10 cellular contexts compared by ENCODE assay signal in the genomic region with DNA sequence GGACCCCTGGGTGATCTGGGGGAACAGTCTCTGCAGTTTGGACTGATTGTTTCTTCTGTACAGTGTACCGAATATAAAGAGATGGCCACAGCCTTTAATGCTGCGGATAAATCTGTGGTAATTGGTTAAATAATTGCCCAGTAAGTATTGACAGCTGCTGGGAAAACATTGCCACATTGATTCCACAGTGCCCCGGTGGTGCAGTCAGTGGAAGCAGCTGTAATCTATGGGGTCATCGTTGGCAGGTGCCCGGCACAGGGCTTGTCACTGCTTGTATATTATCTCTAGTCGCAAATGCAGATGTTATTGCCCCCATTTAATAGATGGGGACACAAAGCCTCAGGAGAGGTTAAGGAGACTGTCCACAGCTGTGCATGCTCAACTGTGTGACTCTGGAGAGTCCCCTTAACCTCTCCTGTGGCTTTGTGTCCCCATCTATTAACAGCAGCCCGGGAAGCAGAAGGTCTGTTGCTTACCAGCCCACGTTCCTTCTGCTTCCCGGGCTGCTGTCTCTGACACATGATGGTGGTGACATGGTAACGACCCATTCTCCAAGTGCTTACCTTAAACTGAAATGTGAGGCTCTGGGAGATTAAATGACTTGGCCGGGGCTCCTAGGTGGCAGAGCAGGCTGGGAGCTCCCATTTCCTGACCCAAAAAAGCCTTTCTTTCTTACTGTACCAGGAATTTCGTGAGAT.
A peak's percentile ranks its signal among the peaks of the same experiment; 100 is the strongest.
DNase-seq lines count a peak whose midpoint lies in the region; ATAC-seq and TF ChIP-seq lines count a peak whose summit lies in the region.
"Had no signal": no experiment of that assay in that cellular context is flagged by ENCODE, and none has a peak within 500 bp of the region (broad histone marks: within the 10 kb centered on the region; RNA-seq: fewer than 3 reads in every experiment).

No MANE protein-coding gene starts in this region.

- CTCF ChIA-PET in activated CD4-positive, alpha-beta memory T cell treated with anti-CD3 and anti-CD28 coated beads for 36 hours (lab: Charles Lee): interaction anchor here (1.2 to 1.6 kb wide), 3 partner anchors 9 to 73 kb away, joined by 3 read pairs; no protein-coding TSS in a partner anchor
- CTCF ChIA-PET in A673 (lab: Charles Lee): no interaction called here

- no peak overlapping the region for H3K4me3 ChIP-seq in A673 (ENCODE audit: low read depth, low read length, poor library complexity, severe bottlenecking)
- H3K4me3 ChIP-seq: SJCRH30 had no signal

- H3K36me3 ChIP-seq in A673 (ENCODE audit: insufficient read depth, low read length, poor library complexity, severe bottlenecking): no peaks in the 10 kb centered on the region

- TF ChIP-seq CTCF in mesothelial cell of epicardium (IDR thresholded peaks at IDR 0.05; ENCODE audit: unreplicated experiment) (no peak), A673 (conservative IDR thresholded peaks at IDR 0.05; ENCODE audit: low read depth, low read length) (no peak)

- no TSS peak for BruUV-seq in A673 (replicated peaks; lab: Mats Ljungman, UMichigan)

- POLR2A ChIA-PET in activated CD4-positive, alpha-beta memory T cell treated with anti-CD3 and anti-CD28 coated beads for 36 hours (lab: Charles Lee): interaction anchor here (1.0 kb wide), 1 partner anchor 24 kb away, joined by 4 read pairs; no protein-coding TSS in a partner anchor
- POLR2A ChIA-PET in A673 (lab: Charles Lee; ENCODE audit: low non-redundant PET): no interaction called here

- no peak overlapping the region for H3K4me3 Mint-ChIP-seq in activated CD4-positive, alpha-beta memory T cell treated with anti-CD3 and anti-CD28 coated beads for 36 hours
- H3K4me3 Mint-ChIP-seq in mesothelial cell of epicardium: no peak overlapping the region

- intact Hi-C loops in activated CD4-positive, alpha-beta memory T cell treated with anti-CD3 and anti-CD28 coated beads for 36 hours (cut with micrococcal nuclease): no loop called here
- intact Hi-C loops in A673 (cut with micrococcal nuclease; ENCODE audit: unreplicated experiment): no loop called here

- H3K27me3 Mint-ChIP-seq in activated CD4-positive, alpha-beta memory T cell treated with anti-CD3 and anti-CD28 coated beads for 36 hours: no peaks in the 10 kb centered on the region
- H3K27me3 Mint-ChIP-seq in mesothelial cell of epicardium (ENCODE audit: low read depth): no peaks in the 10 kb centered on the region

- no peaks in the 10 kb centered on the region for H3K27me3 ChIP-seq in A673 (replicated peaks; ENCODE audit: insufficient read depth, low read depth, low read length, poor library complexity)
- H3K27me3 ChIP-seq: SJCRH30 had no signal

- H3K4me1 Mint-ChIP-seq in activated CD4-positive, alpha-beta memory T cell treated with anti-CD3 and anti-CD28 coated beads for 36 hours (ENCODE audit: low read depth): peaks cover 88% of the 10 kb centered on the region
- H3K4me1 Mint-ChIP-seq in mesothelial cell of epicardium: peaks cover 15% of the 10 kb centered on the region

- H3K9me3 Mint-ChIP-seq in activated CD4-positive, alpha-beta memory T cell treated with anti-CD3 and anti-CD28 coated beads for 36 hours: peaks cover 2% of the 10 kb centered on the region
- H3K9me3 Mint-ChIP-seq in mesothelial cell of epicardium: peaks cover 7% of the 10 kb centered on the region

- H3K27ac Mint-ChIP-seq in activated CD4-positive, alpha-beta memory T cell treated with anti-CD3 and anti-CD28 coated beads for 36 hours: peak overlapping the region; percentile 82
- peak overlapping the region; percentile 12 for H3K27ac Mint-ChIP-seq in mesothelial cell of epicardium

- no peaks in the 10 kb centered on the region for H3K9me3 ChIP-seq in A673 (ENCODE audit: low read depth, low read length, poor library complexity, severe bottlenecking)

- peaks cover 62% of the 10 kb centered on the region for H3K36me3 Mint-ChIP-seq in activated CD4-positive, alpha-beta memory T cell treated with anti-CD3 and anti-CD28 coated beads for 36 hours
- peaks cover 22% of the 10 kb centered on the region for H3K36me3 Mint-ChIP-seq in mesothelial cell of epicardium

- peak; percentile 36 for ATAC-seq in HG03039 (IDR thresholded peaks at IDR 0.05; ENCODE audit: unreplicated experiment)

- no peak overlapping the region for H3K27ac ChIP-seq in A673 (ENCODE audit: low read depth, low read length, poor library complexity, severe bottlenecking)
- H3K27ac ChIP-seq: SJCRH30 had no signal

- DNase-seq in COLO668 (lab: John Stamatoyannopoulos, UW; ENCODE audit: unreplicated experiment) (peak; percentile 49), mesothelial cell of epicardium (ENCODE audit: low spot score in 2 of 2, unreplicated experiment in 2 of 2) (no peak), GM19238 (ENCODE audit: insufficient read length, low spot score) (no peak), NCI-H2196 (lab: John Stamatoyannopoulos, UW; ENCODE audit: unreplicated experiment) (no peak), NCI-H1105 treated with DMSO at 0.1 percent for 48 hours (lab: John Stamatoyannopoulos, UW) (no peak), A673 (ENCODE audit: low spot score) (no peak)
- no peak for DNase-seq in activated CD4-positive, alpha-beta memory T cell treated with anti-CD3 and anti-CD28 coated beads for 36 hours
- DNase-seq: NCI-H2081 treated with DMSO at 0.1 percent for 48 hours had no signal

- no peaks in the 10 kb centered on the region for H3K4me1 ChIP-seq in A673 (ENCODE audit: insufficient read depth, low read length, poor library complexity, severe bottlenecking)
